Comparison of ENCODE assay signal across 8 cellular contexts in the genomic region with DNA sequence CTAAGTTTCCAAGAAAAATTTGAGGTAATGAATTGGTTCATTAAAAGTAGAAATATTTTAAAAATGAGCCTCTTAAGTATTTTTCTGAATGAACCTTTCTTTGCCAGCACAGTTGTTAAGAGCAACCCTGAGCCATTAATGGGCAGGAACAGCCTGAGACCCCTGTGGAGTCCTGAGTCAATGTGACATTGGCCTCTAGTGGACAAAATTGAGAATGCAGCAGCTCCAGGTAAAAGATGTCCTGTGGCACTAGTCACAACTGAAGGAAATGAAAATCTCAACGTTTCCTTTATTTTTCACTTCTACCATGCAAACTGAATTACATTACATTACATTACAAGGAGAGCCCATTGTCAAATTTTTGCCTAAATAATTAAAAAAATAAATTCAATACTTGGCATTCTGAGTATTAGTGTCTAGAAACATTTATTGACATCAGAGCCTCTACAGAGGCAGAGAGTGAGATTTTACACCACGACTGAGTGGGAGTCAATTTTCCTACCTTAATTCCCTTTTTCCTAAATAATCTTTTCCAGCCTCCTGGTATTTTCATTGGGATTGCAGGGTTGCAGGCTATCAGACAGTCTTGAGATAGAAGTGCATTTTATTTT.
DNase-seq lines count a peak whose midpoint lies in the region; ATAC-seq and TF ChIP-seq lines count a peak whose summit lies in the region.

No MANE protein-coding gene starts in this region.

- H3K27me3 ChIP-seq in esophagus muscularis mucosa, result no peaks in the 10 kb centered on the region

- no peaks in the 10 kb centered on the region for H3K9me3 Mint-ChIP-seq in activated CD4-positive, alpha-beta memory T cell treated with anti-CD3 and anti-CD28 coated beads, Interleukin-2, amount 10 ng/mL, durations not matched to agents 7 days and 5 days
- no peaks in the 10 kb centered on the region for H3K9me3 Mint-ChIP-seq in naive thymus-derived CD8-positive, alpha-beta T cell

- TF ChIP-seq CTCF in esophagus muscularis mucosa (IDR thresholded peaks at IDR 0.05), result peak in 2 of 3 experiments; percentile 88 to 92

- H3K27ac Mint-ChIP-seq in activated CD4-positive, alpha-beta memory T cell treated with anti-CD3 and anti-CD28 coated beads, Interleukin-2, amount 10 ng/mL, durations not matched to agents 7 days and 5 days, result no peak overlapping the region
- H3K27ac Mint-ChIP-seq in naive thymus-derived CD8-positive, alpha-beta T cell, result no peak overlapping the region

- TF ChIP-seq EP300 in esophagus muscularis mucosa (IDR thresholded peaks at IDR 0.05), result no peak

- CTCF ChIA-PET in activated CD4-positive, alpha-beta memory T cell treated with anti-CD3 and anti-CD28 coated beads, Interleukin-2, amount 10 ng/mL, durations not matched to agents 7 days and 5 days (lab: Charles Lee), result interaction anchor here (0.5 to 8.4 kb wide), 15 partner anchors 9 to 814 kb away, joined by 3 to 112 read pairs (median 4); no protein-coding TSS in a partner anchor

- H3K4me1 ChIP-seq in esophagus muscularis mucosa, result peaks cover 0 to 3% (median 2%) of the 10 kb centered on the region in 4 donors

- no peaks in the 10 kb centered on the region for H3K4me1 Mint-ChIP-seq in activated CD4-positive, alpha-beta memory T cell treated with anti-CD3 and anti-CD28 coated beads, Interleukin-2, amount 10 ng/mL, durations not matched to agents 7 days and 5 days
- no peaks in the 10 kb centered on the region for H3K4me1 Mint-ChIP-seq in naive thymus-derived CD8-positive, alpha-beta T cell

- DNase-seq in DMS53 (lab: John Stamatoyannopoulos, UW) (peak; percentile 85), NCI-H510A (lab: John Stamatoyannopoulos, UW) (peak; percentile 35), esophagus muscularis mucosa (ENCODE audit: extremely low spot score) (no peak), ureter (ENCODE audit: low spot score) (peak; percentile 67)
- peak; percentile 52 for DNase-seq in activated CD4-positive, alpha-beta memory T cell treated with anti-CD3 and anti-CD28 coated beads, Interleukin-2, amount 10 ng/mL, durations not matched to agents 7 days and 5 days
- peak in 9 of 10 donors; percentile 14 to 71 (median 51) for DNase-seq in naive thymus-derived CD8-positive, alpha-beta T cell

- H3K27ac ChIP-seq in esophagus muscularis mucosa (replicated peaks in 1 of 4), result no peak overlapping the region

- ATAC-seq in GM19455 (IDR thresholded peaks at IDR 0.05; ENCODE audit: unreplicated experiment), result peak; percentile 67
- peak; percentile 95 for ATAC-seq in HG03460 (IDR thresholded peaks at IDR 0.05; ENCODE audit: unreplicated experiment)
- peak; percentile 77 to 88 for ATAC-seq in naive thymus-derived CD8-positive, alpha-beta T cell

- H3K4me3 Mint-ChIP-seq in activated CD4-positive, alpha-beta memory T cell treated with anti-CD3 and anti-CD28 coated beads, Interleukin-2, amount 10 ng/mL, durations not matched to agents 7 days and 5 days, result no peak overlapping the region
- H3K4me3 Mint-ChIP-seq in naive thymus-derived CD8-positive, alpha-beta T cell, result no peak overlapping the region

- TF ChIP-seq POLR2A in esophagus muscularis mucosa (IDR thresholded peaks at IDR 0.05; ENCODE audit: low read depth), result no peak

- H3K9me3 ChIP-seq in esophagus muscularis mucosa, result no peaks in the 10 kb centered on the region

- H3K36me3 Mint-ChIP-seq in activated CD4-positive, alpha-beta memory T cell treated with anti-CD3 and anti-CD28 coated beads, Interleukin-2, amount 10 ng/mL, durations not matched to agents 7 days and 5 days (ENCODE audit: low read depth), result no peaks in the 10 kb centered on the region
- no peaks in the 10 kb centered on the region for H3K36me3 Mint-ChIP-seq in naive thymus-derived CD8-positive, alpha-beta T cell

- no peaks in the 10 kb centered on the region for H3K27me3 Mint-ChIP-seq in activated CD4-positive, alpha-beta memory T cell treated with anti-CD3 and anti-CD28 coated beads, Interleukin-2, amount 10 ng/mL, durations not matched to agents 7 days and 5 days
- peaks cover 0 to 3% (median 0%) of the 10 kb centered on the region in 5 donors for H3K27me3 Mint-ChIP-seq in naive thymus-derived CD8-positive, alpha-beta T cell

- POLR2A ChIA-PET in activated CD4-positive, alpha-beta memory T cell treated with anti-CD3 and anti-CD28 coated beads, Interleukin-2, amount 10 ng/mL, durations not matched to agents 7 days and 5 days (lab: Charles Lee), result no interaction called here
- POLR2A ChIA-PET in naive thymus-derived CD8-positive, alpha-beta T cell (lab: Charles Lee), result interaction anchor here (0.9 kb wide), 1 partner anchor 217 kb away, joined by 3 read pairs; no protein-coding TSS in a partner anchor

- intact Hi-C loops in esophagus muscularis mucosa (cut with DNase I), result loop anchor here (5.0 kb wide), 1 partner anchor 362 kb away; no protein-coding TSS in a partner anchor

- no peak overlapping the region for H3K4me3 ChIP-seq in esophagus muscularis mucosa

- WGBS in esophagus muscularis mucosa, result 24% methylated on average over 2 of the region's 2 CpGs

- H3K36me3 ChIP-seq in esophagus muscularis mucosa, result peaks cover 0 to 13% (median 0%) of the 10 kb centered on the region in 4 donors
